22 cellular contexts compared by ENCODE assay signal in genomic region chr14:72448212-72448611, GRCh38.
DNase-seq lines count a peak whose midpoint lies in the region; ATAC-seq and TF ChIP-seq lines count a peak whose summit lies in the region.
"Had no signal": no experiment of that assay in that cellular context is flagged by ENCODE, and none has a peak within 500 bp of the region (broad histone marks: within the 10 kb centered on the region; RNA-seq: fewer than 3 reads in every experiment).

No MANE protein-coding gene starts in this region.

- H3K9me3 ChIP-seq in KOPT-K1 (ENCODE audit: insufficient read depth, low read length, poor library complexity, severe bottlenecking) = no peaks in the 10 kb centered on the region
- H3K9me3 ChIP-seq: BLaER1 treated with 17β-estradiol and CSF1 and Interleukin-3, amounts not matched to agents 10 nM and 100 nM had no signal

- no peak for DNase-seq in activated naive CD4-positive, alpha-beta T cell treated with anti-CD3 and anti-CD28 coated beads, Interleukin-2, amount 10 ng/mL, durations not matched to agents 7 days and 5 days
- DNase-seq in activated naive CD4-positive, alpha-beta T cell treated with anti-CD3 and anti-CD28 coated beads, Interleukin-2, amount 50 U/mL, for 16 hours = no peak
- DNase-seq in NCI-H1436 treated with DMSO at 0.1 percent for 48 hours (lab: John Stamatoyannopoulos, UW) (no peak), DMS53 treated with DMSO at 0.1 percent for 48 hours (lab: John Stamatoyannopoulos, UW; ENCODE audit: unreplicated experiment) (no peak)
- DNase-seq: CD4-positive, alpha-beta memory T cell; COR-L47; DMS53; EL; GDM1; MV-4-11; NCI-H1105; NCI-H2029; NCI-H446 treated with DMSO at 0.1 percent for 48 hours; NCI-H526; NCI-H82; RPMI8226; SHP77 had no signal

- no peak for ATAC-seq in GM21737 (IDR thresholded peaks at IDR 0.05; ENCODE audit: unreplicated experiment)
- ATAC-seq: K562 had no signal

- H3K36me3 Mint-ChIP-seq in activated naive CD4-positive, alpha-beta T cell treated with anti-CD3 and anti-CD28 coated beads, Interleukin-2, amount 10 ng/mL, durations not matched to agents 7 days and 5 days = peaks cover 3% of the 10 kb centered on the region
- no peaks in the 10 kb centered on the region for H3K36me3 Mint-ChIP-seq in brain
- H3K36me3 Mint-ChIP-seq: CD4-positive, alpha-beta memory T cell had no signal

- peaks cover 2% of the 10 kb centered on the region for H3K27me3 Mint-ChIP-seq in activated naive CD4-positive, alpha-beta T cell treated with anti-CD3 and anti-CD28 coated beads, Interleukin-2, amount 10 ng/mL, durations not matched to agents 7 days and 5 days
- H3K27me3 Mint-ChIP-seq in brain = peaks cover 6% of the 10 kb centered on the region
- H3K27me3 Mint-ChIP-seq: CD4-positive, alpha-beta memory T cell had no signal

- H3K4me1 Mint-ChIP-seq in activated naive CD4-positive, alpha-beta T cell treated with anti-CD3 and anti-CD28 coated beads, Interleukin-2, amount 10 ng/mL, durations not matched to agents 7 days and 5 days = peaks cover 80% of the 10 kb centered on the region
- peaks cover 68% of the 10 kb centered on the region for H3K4me1 Mint-ChIP-seq in brain

- H3K9me3 Mint-ChIP-seq in activated naive CD4-positive, alpha-beta T cell treated with anti-CD3 and anti-CD28 coated beads, Interleukin-2, amount 10 ng/mL, durations not matched to agents 7 days and 5 days = no peaks in the 10 kb centered on the region
- H3K9me3 Mint-ChIP-seq in brain = peaks cover 0 to 5% (median 0%) of the 10 kb centered on the region in 5 experiments
- H3K9me3 Mint-ChIP-seq: CD4-positive, alpha-beta memory T cell had no signal

- H3K36me3 ChIP-seq in KOPT-K1 (ENCODE audit: insufficient read depth, low read length) = no peaks in the 10 kb centered on the region
- H3K36me3 ChIP-seq: BLaER1 treated with 17β-estradiol and CSF1 and Interleukin-3, amounts not matched to agents 10 nM and 100 nM had no signal

- H3K27ac Mint-ChIP-seq in activated naive CD4-positive, alpha-beta T cell treated with anti-CD3 and anti-CD28 coated beads, Interleukin-2, amount 10 ng/mL, durations not matched to agents 7 days and 5 days = peak overlapping the region; percentile 57
- peak overlapping the region in 3 of 5 experiments; percentile 48 to 71 (median 71) for H3K27ac Mint-ChIP-seq in brain

- no peak overlapping the region for H3K4me3 Mint-ChIP-seq in activated naive CD4-positive, alpha-beta T cell treated with anti-CD3 and anti-CD28 coated beads, Interleukin-2, amount 10 ng/mL, durations not matched to agents 7 days and 5 days
- H3K4me3 Mint-ChIP-seq in brain = no peak overlapping the region
- H3K4me3 Mint-ChIP-seq: CD4-positive, alpha-beta memory T cell had no signal

- TF ChIP-seq CTCF in brain (conservative IDR thresholded peaks at IDR 0.05) = no peak

- peak overlapping the region; percentile 28 for H3K27ac ChIP-seq in KOPT-K1 (ENCODE audit: low read depth, low read length, poor library complexity, severe bottlenecking)
- H3K27ac ChIP-seq: BLaER1 treated with 17β-estradiol and CSF1 and Interleukin-3, amounts not matched to agents 10 nM and 100 nM had no signal

- CTCF ChIA-PET in activated naive CD4-positive, alpha-beta T cell treated with anti-CD3 and anti-CD28 coated beads, Interleukin-2, amount 10 ng/mL, durations not matched to agents 7 days and 5 days (lab: Charles Lee) = interaction anchor here (0.5 to 2.6 kb wide), 4 partner anchors 10 to 424 kb away, joined by 3 to 10 read pairs (median 6); no protein-coding TSS in a partner anchor
